21 cellular contexts compared by ENCODE assay signal in the genomic region with DNA sequence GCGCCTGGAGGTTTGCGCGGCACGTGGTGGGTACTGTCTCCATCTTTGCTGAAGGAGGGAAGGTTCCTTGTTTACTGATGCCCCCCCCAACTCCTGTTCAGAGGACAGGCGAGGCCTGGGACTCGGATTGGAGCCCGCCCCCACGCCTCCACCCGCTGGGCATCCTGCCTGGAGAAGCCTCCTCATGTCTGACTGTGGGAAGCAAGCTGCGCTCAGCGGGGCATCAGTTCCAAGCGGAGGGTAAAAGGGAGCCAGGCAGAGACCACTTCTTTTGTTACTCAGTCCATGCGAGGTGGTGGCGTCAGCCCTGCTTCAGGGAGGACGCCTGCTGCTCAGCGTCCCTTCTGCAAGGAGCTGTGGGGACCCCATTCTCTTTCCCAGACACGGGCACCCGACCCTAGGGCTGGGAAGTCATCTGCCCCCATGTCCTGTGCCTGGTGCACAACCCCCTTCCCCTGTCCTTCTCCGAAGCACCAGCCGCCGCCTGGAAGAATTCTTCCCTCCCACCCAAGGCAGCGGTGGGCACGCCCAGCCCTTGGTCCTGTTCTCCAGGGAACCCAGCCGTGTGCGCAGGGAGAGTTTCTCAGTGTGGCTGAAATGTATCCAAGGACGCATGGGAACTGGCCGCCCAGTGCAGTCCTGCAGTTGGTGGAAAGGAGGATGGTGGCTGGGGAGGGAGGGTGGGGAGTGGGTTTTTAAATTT.
A peak's percentile ranks its signal among the peaks of the same experiment; 100 is the strongest.
DNase-seq lines count a peak whose midpoint lies in the region; ATAC-seq and TF ChIP-seq lines count a peak whose summit lies in the region.
"Had no signal": no experiment of that assay in that cellular context is flagged by ENCODE, and none has a peak within 500 bp of the region (broad histone marks: within the 10 kb centered on the region; RNA-seq: fewer than 3 reads in every experiment).

No MANE protein-coding gene starts in this region.

- H3K4me3 Mint-ChIP-seq in H9: no peak overlapping the region
- H3K4me3 Mint-ChIP-seq: activated naive CD8-positive, alpha-beta T cell treated with anti-CD3 and anti-CD28 coated beads, Interleukin-2, amount 10 ng/mL, durations not matched to agents 7 days and 5 days; activated T-helper 17 cell treated with anti-CD3 and anti-CD28 coated beads, Interleukin-2, amount 50 U/mL, for 72 hours had no signal

- no peak overlapping the region for H3K23ac ChIP-seq in H9 (ENCODE audit: insufficient read length, low read depth, low read length)

- no peaks in the 10 kb centered on the region for H3K36me3 Mint-ChIP-seq in H9 (ENCODE audit: insufficient read depth in 1 of 3, low read depth in 3 of 3)
- H3K36me3 Mint-ChIP-seq: activated naive CD8-positive, alpha-beta T cell treated with anti-CD3 and anti-CD28 coated beads, Interleukin-2, amount 10 ng/mL, durations not matched to agents 7 days and 5 days had no signal

- H3K36me3 ChIP-seq in A673 (ENCODE audit: insufficient read depth, low read length, poor library complexity, severe bottlenecking) (no peaks in the 10 kb centered on the region), NT2/D1 (ENCODE audit: insufficient read depth, insufficient read length, low read length) (no peaks in the 10 kb centered on the region)
- H3K36me3 ChIP-seq: brain microvascular endothelial cell, lower lobe of right lung, right atrium auricular region, uterus had no signal

- no peak overlapping the region for H3T11ph ChIP-seq in H9 (ENCODE audit: low read length)

- H4K8ac ChIP-seq in H9 (replicated peaks; ENCODE audit: insufficient read length, low read depth, low read length): no peak overlapping the region

- no peaks in the 10 kb centered on the region for H3K79me1 ChIP-seq in H9 (ENCODE audit: insufficient read depth, low read depth, low read length, poor library complexity, severe bottlenecking)

- CTCF ChIA-PET in A673 (lab: Charles Lee): no interaction called here

- no TSS peak for BruUV-seq in A673 (replicated peaks; lab: Mats Ljungman, UMichigan)

- H3K56ac ChIP-seq in H9 (ENCODE audit: insufficient read length, low read depth, low read length): no peak overlapping the region

- no peak overlapping the region for H4K5ac ChIP-seq in H9 (ENCODE audit: insufficient read length, low read depth, low read length)

- no peaks in the 10 kb centered on the region for H3K9me3 Mint-ChIP-seq in H9
- H3K9me3 Mint-ChIP-seq: activated naive CD8-positive, alpha-beta T cell treated with anti-CD3 and anti-CD28 coated beads, Interleukin-2, amount 10 ng/mL, durations not matched to agents 7 days and 5 days had no signal

- H3K27me3 ChIP-seq in A673 (replicated peaks; ENCODE audit: insufficient read depth, low read depth, low read length, poor library complexity) (peaks cover 7% of the 10 kb centered on the region), H9 (ENCODE audit: insufficient read depth, low read length) (no peaks in the 10 kb centered on the region), NT2/D1 (ENCODE audit: insufficient read depth, insufficient read length) (no peaks in the 10 kb centered on the region)
- H3K27me3 ChIP-seq: brain microvascular endothelial cell, right atrium auricular region had no signal

- H4K20me1 ChIP-seq in H9 (ENCODE audit: control insufficient read depth, insufficient read depth, insufficient read length): no peaks in the 10 kb centered on the region

- H3K4me3 ChIP-seq in A673 (ENCODE audit: low read depth, low read length, poor library complexity, severe bottlenecking) (no peak overlapping the region), NT2/D1 (ENCODE audit: insufficient read length, low read depth) (no peak overlapping the region)
- H3K4me3 ChIP-seq: coronary artery, K562, lower lobe of right lung, right atrium auricular region, uterus had no signal

- H3K27ac ChIP-seq in A673 (ENCODE audit: low read depth, low read length, poor library complexity, severe bottlenecking) (no peak overlapping the region), H9 (ENCODE audit: insufficient read length, low read depth, low read length) (no peak overlapping the region)
- H3K27ac ChIP-seq: brain microvascular endothelial cell, coronary artery, lower lobe of right lung, right atrium auricular region, uterus had no signal

- H2BK15ac ChIP-seq in H9 (ENCODE audit: low read depth, low read length): no peak overlapping the region

- no peak overlapping the region for H3K14ac ChIP-seq in H9 (ENCODE audit: insufficient read depth, low read length)

- no peak overlapping the region for H2BK20ac ChIP-seq in H9 (ENCODE audit: low read depth, low read length, poor library complexity, severe bottlenecking)

- no peak overlapping the region for H4K91ac ChIP-seq in H9 (ENCODE audit: insufficient read length, low read depth, low read length)

- intact Hi-C loops in A673 (cut with micrococcal nuclease; ENCODE audit: unreplicated experiment): no loop called here

- H3K4me1 ChIP-seq in A673 (ENCODE audit: insufficient read depth, low read length, poor library complexity, severe bottlenecking): no peaks in the 10 kb centered on the region
- H3K4me1 ChIP-seq in H9 (ENCODE audit: insufficient read depth, low read length): no peaks in the 10 kb centered on the region
- H3K4me1 ChIP-seq in NT2/D1 (ENCODE audit: insufficient read depth, insufficient read length): peaks cover 4% of the 10 kb centered on the region
- H3K4me1 ChIP-seq: lower lobe of right lung, right atrium auricular region, uterus had no signal

- H2BK120ac ChIP-seq in H9 (ENCODE audit: low read depth, low read length, poor library complexity, severe bottlenecking): no peak overlapping the region

- WGBS in H9 (ENCODE audit: extremely low coverage, insufficient read length, low lambda C conversion rate): no CpG with 5 or more reads among the region's 27 CpGs

- DNase-seq in A673 (ENCODE audit: low spot score) (peak; percentile 64), H9 (peak; percentile 47), NT2/D1 (ENCODE audit: low read depth, low spot score) (no peak), iPS-NIHi7 (ENCODE audit: extremely low spot score) (peak; percentile 37), NCI-H510A treated with DMSO at 0.1 percent for 48 hours (lab: John Stamatoyannopoulos, UW) (no peak), UCSD-AML1 (lab: John Stamatoyannopoulos, UW; ENCODE audit: unreplicated experiment) (no peak)
- DNase-seq: activated CD4-positive, alpha-beta T cell treated with anti-CD3 and anti-CD28 coated beads for 48 hours; activated naive CD8-positive, alpha-beta T cell treated with anti-CD3 and anti-CD28 coated beads, Interleukin-2, amount 10 ng/mL, durations not matched to agents 7 days and 5 days; brain microvascular endothelial cell; GF-D8; lower lobe of right lung; NCI-H1930; NCI-H524; stimulated activated CD8-positive, alpha-beta memory T cell treated with anti-CD3 and anti-CD28 coated beads, Interleukin-4, amount 100 ng/mL, for 48 hours; uterus had no signal

- H3K9ac ChIP-seq in H9 (ENCODE audit: extremely low read depth, insufficient read length, low read length): no peak overlapping the region
- H3K9ac ChIP-seq in NT2/D1 (ENCODE audit: insufficient read length, low read depth): peak overlapping the region; percentile 56

- no peak overlapping the region for H2AFZ ChIP-seq in H9 (ENCODE audit: low read length)

- no peaks in the 10 kb centered on the region for H3K9me3 ChIP-seq in A673 (ENCODE audit: low read depth, low read length, poor library complexity, severe bottlenecking)
- no peaks in the 10 kb centered on the region for H3K9me3 ChIP-seq in H9 (ENCODE audit: control insufficient read depth, low read depth, low read length)
- no peaks in the 10 kb centered on the region for H3K9me3 ChIP-seq in NT2/D1 (ENCODE audit: insufficient read depth, low read length)
- H3K9me3 ChIP-seq: lower lobe of right lung, right atrium auricular region, uterus had no signal

- H3K4me1 Mint-ChIP-seq in H9: peaks cover 11% of the 10 kb centered on the region in 2 experiments
- H3K4me1 Mint-ChIP-seq: activated naive CD8-positive, alpha-beta T cell treated with anti-CD3 and anti-CD28 coated beads, Interleukin-2, amount 10 ng/mL, durations not matched to agents 7 days and 5 days; activated T-helper 17 cell treated with anti-CD3 and anti-CD28 coated beads, Interleukin-2, amount 50 U/mL, for 72 hours had no signal

- H3K4ac ChIP-seq in H9 (ENCODE audit: low read depth, low read length): no peak overlapping the region

- no peak overlapping the region for H3K4me2 ChIP-seq in H9 (ENCODE audit: insufficient read depth, insufficient read length, low read length)

- no peaks in the 10 kb centered on the region for H3K23me2 ChIP-seq in H9 (ENCODE audit: insufficient read length, low read depth, low read length, poor library complexity, severe bottlenecking)

- H2AK5ac ChIP-seq in H9 (ENCODE audit: insufficient read length, low read length): no peak overlapping the region

- POLR2A ChIA-PET in A673 (lab: Charles Lee; ENCODE audit: low non-redundant PET): no interaction called here

- H3K27me3 Mint-ChIP-seq in H9 (ENCODE audit: low read depth): peaks cover 19% of the 10 kb centered on the region

- ATAC-seq in GM19328 (IDR thresholded peaks at IDR 0.05; ENCODE audit: unreplicated experiment): no peak
- ATAC-seq in GM21526 (IDR thresholded peaks at IDR 0.05; ENCODE audit: low FRiP score, unreplicated experiment): no peak
- ATAC-seq: activated T-helper 17 cell treated with anti-CD3 and anti-CD28 coated beads, Interleukin-2, amount 50 U/mL, for 72 hours; K562; lower lobe of right lung had no signal

- H2BK12ac ChIP-seq in H9 (ENCODE audit: insufficient read length, low read depth, low read length): no peak overlapping the region

- H3K79me2 ChIP-seq in H9 (ENCODE audit: insufficient read depth, low read length): no peaks in the 10 kb centered on the region

- H3K27ac Mint-ChIP-seq in H9: peak overlapping the region in 1 of 3 experiments; percentile 76; a peak in 1 of 7 replicates
- H3K27ac Mint-ChIP-seq: activated naive CD8-positive, alpha-beta T cell treated with anti-CD3 and anti-CD28 coated beads, Interleukin-2, amount 10 ng/mL, durations not matched to agents 7 days and 5 days; activated T-helper 17 cell treated with anti-CD3 and anti-CD28 coated beads, Interleukin-2, amount 50 U/mL, for 72 hours had no signal

- TF ChIP-seq CTCF in A673 (conservative IDR thresholded peaks at IDR 0.05; ENCODE audit: low read depth, low read length): no peak
- no peak for TF ChIP-seq CTCF in H9 (conservative IDR thresholded peaks at IDR 0.05)

- no peak overlapping the region for H3K18ac ChIP-seq in H9 (ENCODE audit: insufficient read length, low read depth, low read length)

- H2BK5ac ChIP-seq in H9 (ENCODE audit: insufficient read length, low read length): no peak overlapping the region

Comparison
In these comparisons a context has a peak if more than half of its experiments do, and no peak if none do; other contexts are left out.
1. DNase-seq: peak in A673 (single experiment), H9 (single experiment) and iPS-NIHi7 (single experiment); none in NT2/D1 (single experiment), NCI-H510A treated with DMSO at 0.1 percent for 48 hours (single experiment) and UCSD-AML1 (single experiment).